2 cellular contexts compared by ENCODE assay signal in the genomic region with DNA sequence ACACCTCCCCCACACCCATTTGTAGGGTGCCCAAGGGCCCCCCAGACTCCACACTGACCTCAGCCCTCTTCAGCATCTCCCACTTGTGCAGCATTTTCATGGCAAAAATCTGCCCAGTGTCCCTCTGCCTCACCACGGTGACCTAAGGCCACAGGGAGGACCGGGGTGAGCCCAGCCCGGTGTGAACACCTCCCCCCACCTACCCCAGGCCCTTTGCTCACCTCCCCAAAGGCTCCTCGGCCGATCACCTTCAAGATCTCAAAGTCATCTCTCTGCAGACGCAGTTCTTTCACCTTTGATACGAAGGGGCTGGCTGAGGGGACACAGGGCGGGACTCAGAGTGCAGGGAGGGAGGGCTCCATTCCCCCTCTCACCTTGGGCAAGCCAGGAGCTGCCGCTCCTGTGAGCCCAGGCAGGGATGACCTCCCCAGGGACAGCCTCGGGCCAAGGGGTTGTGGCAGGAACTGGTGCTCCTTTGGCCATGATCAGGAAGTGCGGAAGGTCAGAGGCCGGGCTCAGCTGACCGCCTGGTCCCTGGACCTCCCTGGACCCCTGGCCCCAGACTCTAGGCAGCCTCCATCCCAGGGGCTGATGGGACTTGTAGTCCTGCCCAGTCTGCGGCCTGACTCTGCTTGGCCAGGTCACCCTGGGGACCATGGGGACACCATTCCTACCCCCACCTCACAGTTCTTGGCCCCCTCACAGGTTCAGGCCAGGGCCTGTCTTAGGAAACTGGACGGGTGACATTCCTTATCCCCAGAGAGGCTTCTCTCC.
TF ChIP-seq lines count a peak whose summit lies in the region.

No MANE protein-coding gene starts in this region.

TF ChIP-seq in HEK293, 187 proteins besides CTCF, POLR2A, EP300 and RAD21:
- TF ChIP-seq, protein P1, sequence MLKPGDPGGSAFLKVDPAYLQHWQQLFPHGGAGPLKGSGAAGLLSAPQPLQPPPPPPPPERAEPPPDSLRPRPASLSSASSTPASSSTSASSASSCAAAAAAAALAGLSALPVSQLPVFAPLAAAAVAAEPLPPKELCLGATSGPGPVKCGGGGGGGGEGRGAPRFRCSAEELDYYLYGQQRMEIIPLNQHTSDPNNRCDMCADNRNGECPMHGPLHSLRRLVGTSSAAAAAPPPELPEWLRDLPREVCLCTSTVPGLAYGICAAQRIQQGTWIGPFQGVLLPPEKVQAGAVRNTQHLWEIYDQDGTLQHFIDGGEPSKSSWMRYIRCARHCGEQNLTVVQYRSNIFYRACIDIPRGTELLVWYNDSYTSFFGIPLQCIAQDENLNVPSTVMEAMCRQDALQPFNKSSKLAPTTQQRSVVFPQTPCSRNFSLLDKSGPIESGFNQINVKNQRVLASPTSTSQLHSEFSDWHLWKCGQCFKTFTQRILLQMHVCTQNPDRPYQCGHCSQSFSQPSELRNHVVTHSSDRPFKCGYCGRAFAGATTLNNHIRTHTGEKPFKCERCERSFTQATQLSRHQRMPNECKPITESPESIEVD (tag by site-specific recombination; IDR thresholded peaks at IDR 0.05): no peak
- TF ChIP-seq, protein P2, sequence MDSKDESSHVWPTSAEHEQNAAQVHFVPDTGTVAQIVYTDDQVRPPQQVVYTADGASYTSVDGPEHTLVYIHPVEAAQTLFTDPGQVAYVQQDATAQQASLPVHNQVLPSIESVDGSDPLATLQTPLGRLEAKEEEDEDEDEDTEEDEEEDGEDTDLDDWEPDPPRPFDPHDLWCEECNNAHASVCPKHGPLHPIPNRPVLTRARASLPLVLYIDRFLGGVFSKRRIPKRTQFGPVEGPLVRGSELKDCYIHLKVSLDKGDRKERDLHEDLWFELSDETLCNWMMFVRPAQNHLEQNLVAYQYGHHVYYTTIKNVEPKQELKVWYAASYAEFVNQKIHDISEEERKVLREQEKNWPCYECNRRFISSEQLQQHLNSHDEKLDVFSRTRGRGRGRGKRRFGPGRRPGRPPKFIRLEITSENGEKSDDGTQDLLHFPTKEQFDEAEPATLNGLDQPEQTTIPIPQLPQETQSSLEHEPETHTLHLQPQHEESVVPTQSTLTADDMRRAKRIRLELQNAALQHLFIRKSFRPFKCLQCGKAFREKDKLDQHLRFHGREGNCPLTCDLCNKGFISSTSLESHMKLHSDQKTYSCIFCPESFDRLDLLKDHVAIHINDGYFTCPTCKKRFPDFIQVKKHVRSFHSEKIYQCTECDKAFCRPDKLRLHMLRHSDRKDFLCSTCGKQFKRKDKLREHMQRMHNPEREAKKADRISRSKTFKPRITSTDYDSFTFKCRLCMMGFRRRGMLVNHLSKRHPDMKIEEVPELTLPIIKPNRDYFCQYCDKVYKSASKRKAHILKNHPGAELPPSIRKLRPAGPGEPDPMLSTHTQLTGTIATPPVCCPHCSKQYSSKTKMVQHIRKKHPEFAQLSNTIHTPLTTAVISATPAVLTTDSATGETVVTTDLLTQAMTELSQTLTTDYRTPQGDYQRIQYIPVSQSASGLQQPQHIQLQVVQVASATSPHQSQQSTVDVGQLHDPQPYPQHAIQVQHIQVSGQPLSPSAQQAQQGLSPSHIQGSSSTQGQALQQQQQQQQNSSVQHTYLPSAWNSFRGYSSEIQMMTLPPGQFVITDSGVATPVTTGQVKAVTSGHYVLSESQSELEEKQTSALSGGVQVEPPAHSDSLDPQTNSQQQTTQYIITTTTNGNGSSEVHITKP (tag by site-specific recombination; IDR thresholded peaks at IDR 0.05): no peak
- TF ChIP-seq ZNF623 (tag by site-specific recombination; IDR thresholded peaks at IDR 0.05) (peak; percentile 82), ZNF626 (tag by site-specific recombination; IDR thresholded peaks at IDR 0.05) (no peak), ZBTB48 (tag by site-specific recombination; IDR thresholded peaks at IDR 0.05) (peak; percentile 29; the same call in 1 of the 2 replicates), BCL11B (tag by site-specific recombination; IDR thresholded peaks at IDR 0.05; ENCODE audit: low read depth) (peak; percentile 25; the same call in 1 of the 2 replicates), ZNF335 (tag by site-specific recombination; conservative IDR thresholded peaks at IDR 0.05) (0 out of 2 replicates have a peak, but pooled peaks have one; percentile 17)

TF ChIP-seq in GM12878, 131 proteins besides CTCF, POLR2A, EP300 and RAD21:
- peak; percentile 33 for TF ChIP-seq SIX5 (IDR thresholded peaks at IDR 0.05; ENCODE audit: low read depth, low read length, severe bottlenecking)
- no peak for TF ChIP-seq SMARCA5 (IDR thresholded peaks at IDR 0.05)
